Comparison of ENCODE assay signal across 13 cellular contexts in genomic region chr7:22435720-22436119, GRCh38.
A peak's percentile ranks its signal among the peaks of the same experiment; 100 is the strongest.
DNase-seq lines count a peak whose midpoint lies in the region; ATAC-seq and TF ChIP-seq lines count a peak whose summit lies in the region.
"Had no signal": no experiment of that assay in that cellular context is flagged by ENCODE, and none has a peak within 500 bp of the region (broad histone marks: within the 10 kb centered on the region; RNA-seq: fewer than 3 reads in every experiment).

No MANE protein-coding gene starts in this region.

- H3K4me1 Mint-ChIP-seq in endothelial cell (ENCODE audit: unreplicated experiment) = peaks cover 46% of the 10 kb centered on the region

- no peak for TF ChIP-seq CTCF in endothelial cell (IDR thresholded peaks at IDR 0.05; ENCODE audit: unreplicated experiment)
- no peak for TF ChIP-seq CTCF in GM20000 (IDR thresholded peaks at IDR 0.05; ENCODE audit: extremely low read depth, missing control alignments)

- peaks cover 3% of the 10 kb centered on the region for H3K27me3 Mint-ChIP-seq in endothelial cell (ENCODE audit: unreplicated experiment)

- H3K36me3 Mint-ChIP-seq in endothelial cell (ENCODE audit: low read depth, unreplicated experiment) = peaks cover 18% of the 10 kb centered on the region
- H3K36me3 Mint-ChIP-seq: activated naive CD4-positive, alpha-beta T cell treated with anti-CD3 and anti-CD28 coated beads, Interleukin-2, amount 50 U/mL, for 72 hours; CD8-positive, alpha-beta memory T cell had no signal

- no peak for DNase-seq in endothelial cell (ENCODE audit: low spot score)
- no peak for DNase-seq in AG08395 (ENCODE audit: low spot score)
- DNase-seq in NCI-H1092 treated with DMSO at 0.1 percent for 48 hours (lab: John Stamatoyannopoulos, UW) = no peak
- no peak for DNase-seq in GM20000 (ENCODE audit: low spot score)
- DNase-seq: CD8-positive, alpha-beta memory T cell; endodermal cell; occipital lobe; PC-3 had no signal

- H3K4me3 Mint-ChIP-seq in endothelial cell (ENCODE audit: unreplicated experiment) = no peak overlapping the region
- H3K4me3 Mint-ChIP-seq: endodermal cell had no signal

- H3K27ac Mint-ChIP-seq in endothelial cell (ENCODE audit: unreplicated experiment) = peak overlapping the region; percentile 87
- H3K27ac Mint-ChIP-seq: activated naive CD4-positive, alpha-beta T cell treated with anti-CD3 and anti-CD28 coated beads, Interleukin-2, amount 50 U/mL, for 72 hours; endodermal cell had no signal

- ATAC-seq in GM18498 (IDR thresholded peaks at IDR 0.05; ENCODE audit: unreplicated experiment) (peak; percentile 14), GM21390 (IDR thresholded peaks at IDR 0.05; ENCODE audit: unreplicated experiment) (peak; percentile 17), HG03342 (IDR thresholded peaks at IDR 0.05; ENCODE audit: unreplicated experiment) (peak; percentile 17)
- ATAC-seq: activated naive CD4-positive, alpha-beta T cell treated with anti-CD3 and anti-CD28 coated beads, Interleukin-2, amount 50 U/mL, for 72 hours; HCT116; PC-3 had no signal

- no peaks in the 10 kb centered on the region for H3K9me3 Mint-ChIP-seq in endothelial cell (ENCODE audit: unreplicated experiment)
- H3K9me3 Mint-ChIP-seq: activated naive CD4-positive, alpha-beta T cell treated with anti-CD3 and anti-CD28 coated beads, Interleukin-2, amount 50 U/mL, for 72 hours; CD8-positive, alpha-beta memory T cell; endodermal cell had no signal
